8 cellular contexts compared by ENCODE assay signal in the genomic region with DNA sequence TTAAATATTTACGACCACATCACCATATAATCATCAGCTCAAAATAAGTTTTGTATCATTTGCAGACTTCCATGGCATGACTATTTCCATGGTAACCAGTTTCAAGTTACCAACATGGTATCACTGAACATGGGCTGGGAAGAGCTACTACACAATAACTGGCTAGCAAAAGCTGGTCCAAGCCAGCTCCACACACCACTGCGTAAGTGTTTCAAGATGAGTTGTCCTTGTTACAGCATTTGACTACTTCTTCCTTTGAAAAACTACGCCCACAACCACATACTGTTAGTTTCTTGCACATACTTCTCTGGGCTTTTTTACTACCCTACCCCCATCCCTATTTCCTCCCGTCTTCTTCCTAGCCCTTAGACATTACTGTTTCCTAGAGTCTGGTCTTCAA. TPM values are rescaled to one million over a fixed set of nuclear protein-coding genes. Genes with fewer than 3 reads are reported as not detected.
DNase-seq lines count a peak whose midpoint lies in the region; ATAC-seq and TF ChIP-seq lines count a peak whose summit lies in the region.

No MANE protein-coding gene starts in this region.

- DNase-seq in DMS53 (lab: John Stamatoyannopoulos, UW) (peak; percentile 33), DMS53 treated with DMSO at 0.1 percent for 48 hours (lab: John Stamatoyannopoulos, UW; ENCODE audit: unreplicated experiment) (no peak), HFFc6 (no peak), RPMI8226 (no peak), midbrain (lab: John Stamatoyannopoulos, UW) (no peak)
- peak; percentile 64 for DNase-seq in activated CD4-positive, alpha-beta memory T cell treated with anti-CD3 and anti-CD28 coated beads, Interleukin-2, amount 10 ng/mL, durations not matched to agents 7 days and 5 days
- peak; percentile 30 for DNase-seq in stimulated activated CD4-positive, alpha-beta T cell treated with anti-CD3 and anti-CD28 coated beads, Interleukin-2, amount 100 ng/mL, for 48 hours

- CTCF ChIA-PET in activated CD4-positive, alpha-beta memory T cell treated with anti-CD3 and anti-CD28 coated beads, Interleukin-2, amount 10 ng/mL, durations not matched to agents 7 days and 5 days (lab: Charles Lee): interaction anchor here (0.9 to 2.9 kb wide), 4 partner anchors 9 to 279 kb away, joined by 4 to 34 read pairs (median 6); a partner anchor contains a TSS

- peaks cover 85% of the 10 kb centered on the region for H3K36me3 Mint-ChIP-seq in activated CD4-positive, alpha-beta memory T cell treated with anti-CD3 and anti-CD28 coated beads, Interleukin-2, amount 10 ng/mL, durations not matched to agents 7 days and 5 days (ENCODE audit: low read depth)
- H3K36me3 Mint-ChIP-seq in HFFc6 (ENCODE audit: low read depth): peaks cover 48% of the 10 kb centered on the region

- H3K27ac Mint-ChIP-seq in activated CD4-positive, alpha-beta memory T cell treated with anti-CD3 and anti-CD28 coated beads, Interleukin-2, amount 10 ng/mL, durations not matched to agents 7 days and 5 days: peak overlapping the region; percentile 89
- H3K27ac Mint-ChIP-seq in HFFc6: no peak overlapping the region; the same call in 1 of the 2 replicates

- no peak for TF ChIP-seq CTCF in HFFc6 (IDR thresholded peaks at IDR 0.05)

- peaks cover 78% of the 10 kb centered on the region for H3K4me1 Mint-ChIP-seq in activated CD4-positive, alpha-beta memory T cell treated with anti-CD3 and anti-CD28 coated beads, Interleukin-2, amount 10 ng/mL, durations not matched to agents 7 days and 5 days
- H3K4me1 Mint-ChIP-seq in HFFc6 (ENCODE audit: low read depth): peaks cover 34% of the 10 kb centered on the region

- no peaks in the 10 kb centered on the region for H3K9me3 Mint-ChIP-seq in activated CD4-positive, alpha-beta memory T cell treated with anti-CD3 and anti-CD28 coated beads, Interleukin-2, amount 10 ng/mL, durations not matched to agents 7 days and 5 days
- no peaks in the 10 kb centered on the region for H3K9me3 Mint-ChIP-seq in HFFc6

- peak; percentile 91 for ATAC-seq in HG02870 (IDR thresholded peaks at IDR 0.05; ENCODE audit: unreplicated experiment)

- peak overlapping the region; percentile 54 for H3K4me3 Mint-ChIP-seq in activated CD4-positive, alpha-beta memory T cell treated with anti-CD3 and anti-CD28 coated beads, Interleukin-2, amount 10 ng/mL, durations not matched to agents 7 days and 5 days
- H3K4me3 Mint-ChIP-seq in HFFc6: no peak overlapping the region

- POLR2A ChIA-PET in activated CD4-positive, alpha-beta memory T cell treated with anti-CD3 and anti-CD28 coated beads, Interleukin-2, amount 10 ng/mL, durations not matched to agents 7 days and 5 days (lab: Charles Lee): interaction anchor here (0.8 to 5.9 kb wide), 14 partner anchors 8 to 814 kb away, joined by 3 to 132 read pairs (median 4); a partner anchor contains a TSS

- no peaks in the 10 kb centered on the region for H3K27me3 Mint-ChIP-seq in activated CD4-positive, alpha-beta memory T cell treated with anti-CD3 and anti-CD28 coated beads, Interleukin-2, amount 10 ng/mL, durations not matched to agents 7 days and 5 days
- H3K27me3 Mint-ChIP-seq in HFFc6 (ENCODE audit: insufficient read depth): peaks cover 2% of the 10 kb centered on the region; the same call in 1 of the 2 replicates

RNA-seq across cellular contexts. Expression of a gene that starts 8.5 kb away (rescaled TPM):
- total RNA-seq in activated CD4-positive, alpha-beta memory T cell treated with anti-CD3 and anti-CD28 coated beads, Interleukin-2, amount 10 ng/mL, durations not matched to agents 7 days and 5 days: 100 to 1,000 TPM; 354 to 370 TPM
- total RNA-seq in HFFc6 (2021; fragmentation: NEBNext Ultra II Directional; extraction: Animal tissue kit (Norgen Biotek cat#: 25700)): 100 to 1,000 TPM; 243 to 260 (median 252) TPM

Comparison
In these comparisons a context has a peak if more than half of its experiments do, and no peak if none do; other contexts are left out.
1. DNase-seq: peak in DMS53 (single experiment), activated CD4-positive, alpha-beta memory T cell treated with anti-CD3 and anti-CD28 coated beads, Interleukin-2, amount 10 ng/mL, durations not matched to agents 7 days and 5 days (single experiment) and stimulated activated CD4-positive, alpha-beta T cell treated with anti-CD3 and anti-CD28 coated beads, Interleukin-2, amount 100 ng/mL, for 48 hours (2 of 2); none in DMS53 treated with DMSO at 0.1 percent for 48 hours (single experiment), HFFc6 (single experiment), RPMI8226 (single experiment) and midbrain (single experiment).